ENCODE assay signal across 24 cellular contexts in the genomic region with DNA sequence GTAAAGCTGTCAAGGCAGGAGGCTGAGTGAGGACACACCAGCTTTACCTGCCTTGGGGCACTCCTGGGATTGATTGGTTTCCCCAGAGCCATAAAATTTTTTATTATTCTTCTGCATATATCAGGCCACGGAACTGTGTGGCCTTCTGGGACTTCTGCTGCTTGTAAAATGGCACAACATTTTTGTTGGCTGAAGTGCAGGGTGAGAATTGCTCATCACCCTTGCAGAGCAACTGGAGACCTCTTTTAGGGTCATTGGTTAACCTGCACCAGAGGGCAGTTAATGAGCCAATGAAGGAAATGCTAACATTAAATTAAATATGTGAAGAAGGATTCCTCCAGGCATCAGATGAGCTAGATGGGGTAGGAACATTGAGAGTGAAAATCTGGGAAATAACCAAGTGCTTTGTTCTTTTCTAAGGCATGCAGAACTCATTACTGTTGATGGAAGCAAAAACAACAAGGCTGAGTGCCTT.
DNase-seq lines count a peak whose midpoint lies in the region; ATAC-seq and TF ChIP-seq lines count a peak whose summit lies in the region.
"Had no signal": no experiment of that assay in that cellular context is flagged by ENCODE, and none has a peak within 500 bp of the region (broad histone marks: within the 10 kb centered on the region; RNA-seq: fewer than 3 reads in every experiment).

No MANE protein-coding gene starts in this region.

- intact Hi-C loops in posterior cingulate gyrus (cut with DNase I): no loop called here

- ATAC-seq in HG03175 (IDR thresholded peaks at IDR 0.05; ENCODE audit: unreplicated experiment): no peak
- ATAC-seq: HCT116 had no signal

- peak; percentile 40 for DNase-seq in M059J (ENCODE audit: low read depth)
- DNase-seq in fibroblast of mammary gland (ENCODE audit: low read depth): peak; percentile 17
- DNase-seq in renal cortical epithelial cell (ENCODE audit: low read depth): peak; percentile 89
- no peak for DNase-seq in activated T-cell treated with anti-CD3 and anti-CD28 coated beads, Interleukin-2, amount 50 U/mL, for 1 hour
- DNase-seq in posterior cingulate gyrus: no peak
- no peak for DNase-seq in NCI-H345 (lab: John Stamatoyannopoulos, UW)
- DNase-seq: 8988T; BE2C; CD4-positive, CD25-positive, alpha-beta regulatory T cell; COR-L47; DMS53; Karpas-422; MM.1S; NCI-H1092; NCI-H146; NCI-H2029 treated with DMSO at 0.1 percent for 48 hours; NCI-H510A; NCI-H774; RPMI8226; SHP77 treated with DMSO at 0.1 percent for 48 hours; SK-N-SH had no signal

- TF ChIP-seq CTCF in 22Rv1 (IDR thresholded peaks at IDR 0.05) (no peak), fibroblast of mammary gland (conservative IDR thresholded peaks at IDR 0.05; ENCODE audit: control insufficient read depth, insufficient read depth, low read depth, low read length) (no peak)

- H3K27ac ChIP-seq in 22Rv1: 0 out of 2 replicates have a peak overlapping the region, but pooled peaks have one; percentile 9

- no peak overlapping the region for H3K4me3 ChIP-seq in fibroblast of mammary gland (ENCODE audit: control insufficient read depth, low read depth, low read length)

Comparison
In these comparisons a context has a peak if more than half of its experiments do, and no peak if none do; other contexts are left out.
1. DNase-seq: peak in M059J (single experiment), fibroblast of mammary gland (single experiment) and renal cortical epithelial cell (single experiment); none in activated T-cell treated with anti-CD3 and anti-CD28 coated beads, Interleukin-2, amount 50 U/mL, for 1 hour (single experiment), posterior cingulate gyrus (0 of 10) and NCI-H345 (single experiment).